In the genomic region with DNA sequence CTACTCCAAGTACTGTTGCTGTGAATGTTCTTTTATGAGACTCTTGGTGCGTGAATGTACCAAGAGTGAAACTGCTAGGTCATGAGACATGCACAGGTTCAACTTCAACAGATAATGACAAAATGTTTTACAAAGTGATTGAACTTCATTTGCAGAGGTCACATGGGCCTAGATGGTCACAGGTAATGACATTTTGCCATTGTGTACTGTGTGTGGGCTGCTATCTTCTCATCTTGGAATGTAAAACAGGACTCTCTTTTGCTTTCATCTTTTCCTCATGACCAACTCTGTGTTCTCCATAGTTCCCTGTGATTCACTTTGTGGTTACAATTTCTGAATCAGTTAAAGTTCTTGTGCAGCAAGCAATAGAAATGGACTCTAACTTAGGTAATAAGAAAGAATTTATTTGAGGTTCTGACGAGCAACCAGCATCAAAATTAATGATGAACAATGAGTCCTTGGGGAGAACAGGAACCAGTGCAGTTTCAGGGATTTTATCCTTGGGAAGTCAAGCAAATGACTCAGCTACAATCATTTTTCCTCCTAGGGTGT, we compare ENCODE assay signal across 10 cellular contexts. TPM values are rescaled to one million over a fixed set of nuclear protein-coding genes. Genes with fewer than 3 reads are reported as not detected.
DNase-seq lines count a peak whose midpoint lies in the region; ATAC-seq, FAIRE-seq and TF ChIP-seq lines count a peak whose summit lies in the region.
"Had no signal": no experiment of that assay in that cellular context is flagged by ENCODE, and none has a peak within 500 bp of the region (broad histone marks: within the 10 kb centered on the region; RNA-seq: fewer than 3 reads in every experiment).

No MANE protein-coding gene starts in this region.

- H3K14ac ChIP-seq in H1 (ENCODE audit: insufficient read length), result no peak overlapping the region

- H3K18ac ChIP-seq in H1 (ENCODE audit: extremely low read depth, low read length), result no peak overlapping the region

- H3K4me3 Mint-ChIP-seq in activated CD4-positive, alpha-beta memory T cell treated with anti-CD3 and anti-CD28 coated beads, Interleukin-2, amount 10 ng/mL, durations not matched to agents 7 days and 5 days, result no peak overlapping the region
- H3K4me3 Mint-ChIP-seq: B cell had no signal

- peaks cover 9% of the 10 kb centered on the region for H3K4me1 Mint-ChIP-seq in activated CD4-positive, alpha-beta memory T cell treated with anti-CD3 and anti-CD28 coated beads, Interleukin-2, amount 10 ng/mL, durations not matched to agents 7 days and 5 days

- no peak overlapping the region for H2BK5ac ChIP-seq in H1 (ENCODE audit: low read depth, low read length)

- no peak overlapping the region for H2BK20ac ChIP-seq in H1 (ENCODE audit: low read length)

- H3K56ac ChIP-seq in H1 (replicated peaks; ENCODE audit: insufficient read length, low read depth, low read length), result no peak overlapping the region

- in situ Hi-C loops in mammary epithelial cell (cut with MboI; ENCODE audit: low sequenced_read_pairs in 2 of 2) (no loop called here), brain microvascular endothelial cell (cut with HindIII; ENCODE audit: low pct_ligation_motif_present, low sequenced_read_pairs) (no loop called here)

- H4K91ac ChIP-seq in H1 (replicated peaks; ENCODE audit: insufficient read length, low read length), result no peak overlapping the region

- H4K20me1 ChIP-seq in mammary epithelial cell (ENCODE audit: insufficient read depth, low read length) (no peaks in the 10 kb centered on the region), H1 (replicated peaks in 1 of 2; ENCODE audit: control insufficient read depth in 1 of 2, insufficient read depth in 2 of 2, low read length in 2 of 2) (no peaks in the 10 kb centered on the region)

- peak; percentile 96 for DNase-seq in mammary epithelial cell
- no peak for DNase-seq in breast epithelium (ENCODE audit: low spot score in 2 of 2)
- peak; percentile 53 for DNase-seq in HT-29 (ENCODE audit: low spot score)
- no peak for DNase-seq in H1 (ENCODE audit: low read depth in 1 of 2, low spot score in 2 of 2)
- DNase-seq in NK-92 treated with Interleukin-12 subunit alpha and Interleukin-12 subunit beta, amount 100 ng/mL, for 24 hours (lab: John Stamatoyannopoulos, UW), result no peak
- no peak for DNase-seq in brain microvascular endothelial cell
- DNase-seq in activated CD4-positive, alpha-beta memory T cell treated with anti-CD3 and anti-CD28 coated beads, Interleukin-2, amount 10 ng/mL, durations not matched to agents 7 days and 5 days, result no peak
- DNase-seq: NCI-H1436 treated with DMSO at 0.1 percent for 48 hours had no signal

- no peaks in the 10 kb centered on the region for H3K79me1 ChIP-seq in H1 (ENCODE audit: low read depth, low read length)

- no peak overlapping the region for H2BK120ac ChIP-seq in H1 (replicated peaks; ENCODE audit: low read depth, low read length)

- FAIRE-seq in H1 (lab: Jason Lieb, UNC), result no peak

- H3K4ac ChIP-seq in H1 (replicated peaks; ENCODE audit: insufficient read length, low read depth, low read length), result no peak overlapping the region

- no peak overlapping the region for H3K4me3 ChIP-seq in mammary epithelial cell (replicated peaks in 1 of 3; ENCODE audit: insufficient read depth in 1 of 3, low read depth in 2 of 3, low read length in 3 of 3)
- H3K4me3 ChIP-seq in breast epithelium, result no peak overlapping the region
- no peak overlapping the region for H3K4me3 ChIP-seq in H1 (ENCODE audit: extremely low read depth in 1 of 4, insufficient read depth in 2 of 4, low read depth in 3 of 4, low read length in 4 of 4)
- H3K4me3 ChIP-seq in brain microvascular endothelial cell (ENCODE audit: low read depth, low read length), result no peak overlapping the region

- H4K5ac ChIP-seq in H1 (ENCODE audit: insufficient read length, low read depth, low read length), result no peak overlapping the region

- H3K27ac Mint-ChIP-seq in activated CD4-positive, alpha-beta memory T cell treated with anti-CD3 and anti-CD28 coated beads, Interleukin-2, amount 10 ng/mL, durations not matched to agents 7 days and 5 days, result no peak overlapping the region
- H3K27ac Mint-ChIP-seq: B cell had no signal

- peak overlapping the region; percentile 38 for H2AFZ ChIP-seq in mammary epithelial cell (ENCODE audit: low read depth, low read length)
- H2AFZ ChIP-seq in H1 (ENCODE audit: low read length), result 0 out of 2 replicates have a peak overlapping the region, but pooled peaks have one; percentile 6

- peaks cover 10% of the 10 kb centered on the region for H3K4me1 ChIP-seq in mammary epithelial cell (ENCODE audit: insufficient read depth, low read length)
- no peaks in the 10 kb centered on the region for H3K4me1 ChIP-seq in breast epithelium
- H3K4me1 ChIP-seq in H1 (replicated peaks in 1 of 4; ENCODE audit: control insufficient read depth in 3 of 4, insufficient read depth in 4 of 4, low read length in 3 of 4), result no peaks in the 10 kb centered on the region

- no peak overlapping the region for H4K8ac ChIP-seq in H1 (ENCODE audit: extremely low read depth, insufficient read depth, low read length)

- no peaks in the 10 kb centered on the region for H3K79me2 ChIP-seq in mammary epithelial cell (ENCODE audit: insufficient read depth, low read length)
- H3K79me2 ChIP-seq in H1 (ENCODE audit: control insufficient read depth in 1 of 2, insufficient read depth in 2 of 2, low read length in 2 of 2), result no peaks in the 10 kb centered on the region

- H2BK12ac ChIP-seq in H1 (ENCODE audit: low read depth, low read length), result no peak overlapping the region

- CTCF ChIA-PET in mammary epithelial cell (lab: Charles Lee; ENCODE audit: low non-redundant PET) (no interaction called here), H1 (lab: Charles Lee; ENCODE audit: partially characterized antibody) (no interaction called here)
- CTCF ChIA-PET in activated CD4-positive, alpha-beta memory T cell treated with anti-CD3 and anti-CD28 coated beads, Interleukin-2, amount 10 ng/mL, durations not matched to agents 7 days and 5 days (lab: Charles Lee), result no interaction called here

- TF ChIP-seq RAD21 in H1 (IDR thresholded peaks at IDR 0.05 in 1 of 2, conservative IDR thresholded peaks at IDR 0.05 in 1 of 2; ENCODE audit: low read depth in 2 of 2, low read length in 2 of 2), result no peak

- H3K27ac ChIP-seq in mammary epithelial cell (ENCODE audit: insufficient read depth, low read depth, low read length), result peak overlapping the region; percentile 57
- no peak overlapping the region for H3K27ac ChIP-seq in breast epithelium
- no peak overlapping the region for H3K27ac ChIP-seq in H1 (ENCODE audit: low read depth, low read length)
- H3K27ac ChIP-seq in brain microvascular endothelial cell, result no peak overlapping the region

- dilution Hi-C loops in mammary epithelial cell (cut with HindIII; ENCODE audit: low sequenced_read_pairs), result no loop called here

- TF ChIP-seq EP300 in H1 (IDR thresholded peaks at IDR 0.05; ENCODE audit: borderline replicate concordance in 1 of 2, low read depth in 2 of 2, low read length in 2 of 2), result no peak

- no peaks in the 10 kb centered on the region for H3K9me3 Mint-ChIP-seq in activated CD4-positive, alpha-beta memory T cell treated with anti-CD3 and anti-CD28 coated beads, Interleukin-2, amount 10 ng/mL, durations not matched to agents 7 days and 5 days

- no peaks in the 10 kb centered on the region for H3K9me3 ChIP-seq in mammary epithelial cell (replicated peaks; ENCODE audit: insufficient read depth, low read length)
- no peaks in the 10 kb centered on the region for H3K9me3 ChIP-seq in breast epithelium
- H3K9me3 ChIP-seq in H1 (ENCODE audit: insufficient read depth in 2 of 2, low read depth in 1 of 2, low read length in 1 of 2), result no peaks in the 10 kb centered on the region

- peaks cover 8% of the 10 kb centered on the region for H3K27me3 Mint-ChIP-seq in activated CD4-positive, alpha-beta memory T cell treated with anti-CD3 and anti-CD28 coated beads, Interleukin-2, amount 10 ng/mL, durations not matched to agents 7 days and 5 days

- intact Hi-C loops in mammary epithelial cell (cut with micrococcal nuclease), result no loop called here
- intact Hi-C loops in breast epithelium (cut with DNase I; ENCODE audit: low total_unique reads), result no loop called here

- POLR2A ChIA-PET in H1 (lab: Charles Lee; ENCODE audit: partially characterized antibody), result no interaction called here
- POLR2A ChIA-PET in activated CD4-positive, alpha-beta memory T cell treated with anti-CD3 and anti-CD28 coated beads, Interleukin-2, amount 10 ng/mL, durations not matched to agents 7 days and 5 days (lab: Charles Lee), result no interaction called here

- no peak for ATAC-seq in HG02870 (IDR thresholded peaks at IDR 0.05; ENCODE audit: unreplicated experiment)

- H2AK5ac ChIP-seq in H1 (ENCODE audit: low read depth, low read length), result no peak overlapping the region

- 50% methylated on average over 2 of the region's 2 CpGs for WGBS in mammary epithelial cell (ENCODE audit: low coverage, missing lambda C conversion rate)
- 91% methylated on average over 2 of the region's 2 CpGs; no CpG with 5 or more reads in 1 of the 2 experiments for WGBS in H1 (ENCODE audit: extremely low coverage in 1 of 2, insufficient coverage in 1 of 2, insufficient read length in 1 of 2, insufficient replicate concordance in 2 of 2, low coverage in 1 of 2, low lambda C conversion rate in 2 of 2, missing lambda C conversion rate in 1 of 2), 2 experiments

- TF ChIP-seq CTCF in mammary epithelial cell (conservative IDR thresholded peaks at IDR 0.05 in 1 of 2, IDR thresholded peaks at IDR 0.05 in 1 of 2; ENCODE audit: extremely low read depth in 1 of 2, insufficient read depth in 1 of 2, low read depth in 1 of 2, low read length in 2 of 2) (no peak), breast epithelium (IDR thresholded peaks at IDR 0.05) (no peak), H1 (IDR thresholded peaks at IDR 0.05; ENCODE audit: control extremely low read depth in 1 of 3, insufficient read depth in 1 of 3, low read depth in 1 of 3, low read length in 3 of 3) (no peak), brain microvascular endothelial cell (IDR thresholded peaks at IDR 0.05; ENCODE audit: low read depth, low read length, missing control alignments) (no peak)

- H3K23ac ChIP-seq in H1 (ENCODE audit: insufficient read length), result no peak overlapping the region

- H3K27me3 ChIP-seq in mammary epithelial cell (ENCODE audit: insufficient read depth, low read length) (no peaks in the 10 kb centered on the region), breast epithelium (no peaks in the 10 kb centered on the region), H1 (replicated peaks in 1 of 4; ENCODE audit: control insufficient read depth in 3 of 4, extremely low read depth in 1 of 4, insufficient read depth in 3 of 4, low read length in 3 of 4) (peaks cover 0 to 1% (median 0%) of the 10 kb centered on the region in 4 experiments; a peak in 1 of 7 replicates), brain microvascular endothelial cell (replicated peaks) (no peaks in the 10 kb centered on the region)

- TF ChIP-seq POLR2A in breast epithelium (IDR thresholded peaks at IDR 0.05) (no peak), H1 (IDR thresholded peaks at IDR 0.05; ENCODE audit: control extremely low read depth in 1 of 2, low read depth in 2 of 2, low read length in 2 of 2) (no peak)

- H3K36me3 ChIP-seq in mammary epithelial cell (ENCODE audit: insufficient read depth, low read length) (no peaks in the 10 kb centered on the region), breast epithelium (no peaks in the 10 kb centered on the region), H1 (ENCODE audit: control insufficient read depth in 2 of 4, insufficient read depth in 4 of 4, low read length in 3 of 4) (no peaks in the 10 kb centered on the region), brain microvascular endothelial cell (replicated peaks) (no peaks in the 10 kb centered on the region)

- H3K9ac ChIP-seq in mammary epithelial cell (ENCODE audit: insufficient read depth, low read length) (no peak overlapping the region), H1 (replicated peaks in 1 of 4; ENCODE audit: extremely low read depth in 1 of 4, low read depth in 3 of 4, low read length in 3 of 4) (no peak overlapping the region)

- H3K36me3 Mint-ChIP-seq in activated CD4-positive, alpha-beta memory T cell treated with anti-CD3 and anti-CD28 coated beads, Interleukin-2, amount 10 ng/mL, durations not matched to agents 7 days and 5 days (ENCODE audit: low read depth), result no peaks in the 10 kb centered on the region

- H2BK15ac ChIP-seq in H1 (ENCODE audit: low read length), result no peak overlapping the region

- no TSS peak for BruUV-seq in mammary epithelial cell (replicated peaks; lab: Mats Ljungman, UMichigan)

- H3K4me2 ChIP-seq in mammary epithelial cell (ENCODE audit: insufficient read depth, low read depth, low read length) (peak overlapping the region; percentile 54), H1 (ENCODE audit: insufficient read depth in 1 of 2, low read depth in 2 of 2, low read length in 2 of 2) (no peak overlapping the region)

- no peaks in the 10 kb centered on the region for H3K23me2 ChIP-seq in H1 (ENCODE audit: low read depth, low read length)

RNA-seq across cellular contexts. Expression of a gene that starts 16.2 kb away (rescaled TPM):
- 10 to 100 TPM; 30.8 to 35.8 TPM for total RNA-seq in mammary epithelial cell
- polyA plus RNA-seq in mammary epithelial cell, result 22.8 TPM
- polyA minus RNA-seq in mammary epithelial cell, result 10.3 TPM
- 10 to 100 TPM; 26.9 to 35.6 (median 28.2) TPM for total RNA-seq in breast epithelium
- total RNA-seq in HT-29 (2014; rRNA removed; shearing (Covaris generic)), result 10.0 and 13.9 TPM in 2 replicates
- total RNA-seq in H1 (2021; fragmentation: NEBNext Ultra II Directional; extraction: Animal tissue kit (Norgen Biotek cat#: 25700)), result 34.0 and 37.0 TPM in 2 replicates
- polyA plus RNA-seq in H1 (2011; rRNA removed), result 5.7 and 7.7 TPM in 2 replicates
- polyA plus RNA-seq in H1 (2011; cell fraction: cytosol; rRNA removed), result 13.4 TPM
- polyA plus RNA-seq in H1 (2011; cell fraction: nucleus; rRNA removed), result 7.0 TPM
- 24.5 to 31.1 TPM (median 30.3 TPM) in 4 replicates for polyA plus RNA-seq in H1 (2012, experiment 1 of 2)
- polyA plus RNA-seq in H1 (2012, experiment 2 of 2), result 1.5 TPM
- polyA plus RNA-seq in H1 (2013, experiment 1 of 2), result 19.2 TPM
- 18.8 TPM for polyA plus RNA-seq in H1 (2013, experiment 2 of 2)
- polyA minus RNA-seq in H1 (2011; rRNA and poly(A)+ RNA removed), result 37.1 and 38.7 TPM in 2 replicates
- polyA minus RNA-seq in H1 (2011; cell fraction: cytosol; rRNA and poly(A)+ RNA removed), result 11.7 TPM
- polyA minus RNA-seq in H1 (2011; cell fraction: nucleus; rRNA and poly(A)+ RNA removed), result 21.2 TPM
- total RNA-seq in activated CD4-positive, alpha-beta memory T cell treated with anti-CD3 and anti-CD28 coated beads, Interleukin-2, amount 10 ng/mL, durations not matched to agents 7 days and 5 days, result 10 to 100 TPM; 44.4 to 48.7 TPM

Comparison
In these comparisons a context has a peak if more than half of its experiments do, and no peak if none do; other contexts are left out.
1. DNase-seq: peak in mammary epithelial cell (single experiment) and HT-29 (single experiment); none in breast epithelium (0 of 2), H1 (0 of 2), NK-92 treated with Interleukin-12 subunit alpha and Interleukin-12 subunit beta, amount 100 ng/mL, for 24 hours (single experiment), brain microvascular endothelial cell (single experiment) and activated CD4-positive, alpha-beta memory T cell treated with anti-CD3 and anti-CD28 coated beads, Interleukin-2, amount 10 ng/mL, durations not matched to agents 7 days and 5 days (single experiment).